In genomic region chr2:144663217-144663616, GRCh38 we compare ENCODE assay signal across 20 cellular contexts.
DNase-seq lines count a peak whose midpoint lies in the region; TF ChIP-seq lines count a peak whose summit lies in the region.
"Had no signal": no experiment of that assay in that cellular context is flagged by ENCODE, and none has a peak within 500 bp of the region (broad histone marks: within the 10 kb centered on the region; RNA-seq: fewer than 3 reads in every experiment).

No MANE protein-coding gene starts in this region.

- no peak overlapping the region for H3K9ac ChIP-seq in OCI-LY1 (ENCODE audit: low read length)

- DNase-seq in Kasumi-1 (lab: John Stamatoyannopoulos, UW), result peak; percentile 81 to 88
- DNase-seq in globus pallidus (ENCODE audit: low spot score), result peak; percentile 24
- no peak for DNase-seq in sigmoid colon
- DNase-seq in NCI-H2029 treated with DMSO at 0.1 percent for 48 hours (lab: John Stamatoyannopoulos, UW), result no peak
- no peak for DNase-seq in NCI-H226
- DNase-seq in NCI-H1417 treated with DMSO at 0.1 percent for 48 hours (lab: John Stamatoyannopoulos, UW), result no peak
- DNase-seq: activated CD4-positive, alpha-beta T cell treated with anti-CD3 and anti-CD28 coated beads for 48 hours; activated naive CD8-positive, alpha-beta T cell treated with anti-CD3 and anti-CD28 coated beads, Interleukin-2, amount 10 ng/mL, durations not matched to agents 7 days and 5 days; effector memory CD4-positive, alpha-beta T cell; EL; esophagus squamous epithelium; midbrain; NCI-H1694 treated with DMSO at 0.1 percent for 48 hours; NCI-H2227 treated with DMSO at 0.1 percent for 48 hours; NCI-H82; spleen; stimulated activated CD4-positive, alpha-beta T cell treated with anti-CD3 and anti-CD28 coated beads, Interleukin-4, amount 100 ng/mL, for 24 hours; stimulated activated naive CD8-positive, alpha-beta T cell treated with anti-CD3 and anti-CD28 coated beads, Interleukin-15, amount 100 ng/mL, for 72 hours had no signal

- H3K9me3 ChIP-seq in OCI-LY1 (ENCODE audit: low read length) (no peaks in the 10 kb centered on the region), sigmoid colon (no peaks in the 10 kb centered on the region)
- H3K9me3 ChIP-seq: esophagus squamous epithelium, prostate gland, spleen had no signal

- H3K4me3 ChIP-seq in OCI-LY1 (ENCODE audit: low read depth, low read length, poor library complexity, severe bottlenecking) (no peak overlapping the region), sigmoid colon (no peak overlapping the region)
- H3K4me3 ChIP-seq: esophagus squamous epithelium, prostate gland, spleen had no signal

- no peaks in the 10 kb centered on the region for H3K9me2 ChIP-seq in OCI-LY1 (ENCODE audit: low read depth, low read length)

- H3K36me3 ChIP-seq in OCI-LY1 (ENCODE audit: insufficient read depth, low read length) (no peaks in the 10 kb centered on the region), sigmoid colon (no peaks in the 10 kb centered on the region)
- H3K36me3 ChIP-seq: esophagus squamous epithelium, prostate gland, spleen had no signal

- H2AFZ ChIP-seq in OCI-LY1 (ENCODE audit: low read length), result no peak overlapping the region

- H3K4me1 ChIP-seq in OCI-LY1 (ENCODE audit: insufficient read depth, low read length, severe bottlenecking), result peaks cover 65% of the 10 kb centered on the region
- H3K4me1 ChIP-seq in sigmoid colon, result no peaks in the 10 kb centered on the region
- H3K4me1 ChIP-seq: prostate gland had no signal

- peak overlapping the region; percentile 25 for H3K27ac ChIP-seq in OCI-LY1 (ENCODE audit: low read depth, low read length, poor library complexity, severe bottlenecking)
- H3K27ac ChIP-seq in sigmoid colon, result peak overlapping the region in 3 of 4 donors; percentile 10 to 38 (median 12)
- H3K27ac ChIP-seq: prostate gland had no signal

- H3K79me2 ChIP-seq in OCI-LY1 (ENCODE audit: insufficient read depth, low read length), result no peaks in the 10 kb centered on the region

- TF ChIP-seq POLR2A in sigmoid colon (IDR thresholded peaks at IDR 0.05), result no peak

- H3K4me2 ChIP-seq in OCI-LY1 (ENCODE audit: low read length), result no peak overlapping the region

- TF ChIP-seq EP300 in sigmoid colon (IDR thresholded peaks at IDR 0.05), result no peak

- H3K27me3 ChIP-seq in OCI-LY1 (ENCODE audit: insufficient read depth, low read length) (no peaks in the 10 kb centered on the region), sigmoid colon (no peaks in the 10 kb centered on the region)
- H3K27me3 ChIP-seq: esophagus squamous epithelium, spleen had no signal

- 69 to 82% methylated on average over 6 of the region's 6 CpGs for WGBS in sigmoid colon, 2 donors

- TF ChIP-seq CTCF in OCI-LY1 (IDR thresholded peaks at IDR 0.05; ENCODE audit: low read length) (no peak), sigmoid colon (IDR thresholded peaks at IDR 0.05) (no peak)

- no peaks in the 10 kb centered on the region for H3F3A ChIP-seq in OCI-LY1 (ENCODE audit: insufficient read depth, low read length)

- H4K20me1 ChIP-seq in OCI-LY1 (ENCODE audit: insufficient read depth, low read length), result no peaks in the 10 kb centered on the region

- intact Hi-C loops in sigmoid colon (cut with DNase I), result no loop called here

Comparison
In these comparisons a context has a peak if more than half of its experiments do, and no peak if none do; other contexts are left out.
1. DNase-seq: peak in Kasumi-1 (2 of 2) and globus pallidus (single experiment); none in sigmoid colon (single experiment), NCI-H2029 treated with DMSO at 0.1 percent for 48 hours (single experiment), NCI-H226 (single experiment) and NCI-H1417 treated with DMSO at 0.1 percent for 48 hours (single experiment).